ENCODE assay signal across 1 cellular context in genomic region chr9:117430813-117431212, GRCh38.
TF ChIP-seq lines count a peak whose summit lies in the region.

No MANE protein-coding gene starts in this region.

TF ChIP-seq in HepG2, 621 proteins besides CTCF, POLR2A, EP300 and RAD21 (continued from another document):
- TF ChIP-seq ZNF138 (CRISPR knock-in tag; IDR thresholded peaks at IDR 0.05; ENCODE audit: low read depth) (no peak), ATF4 (CRISPR knock-in tag; IDR thresholded peaks at IDR 0.05) (peak in 1 of 2 experiments; percentile 25; a peak in 1 of 4 replicates)
